In the genomic region with DNA sequence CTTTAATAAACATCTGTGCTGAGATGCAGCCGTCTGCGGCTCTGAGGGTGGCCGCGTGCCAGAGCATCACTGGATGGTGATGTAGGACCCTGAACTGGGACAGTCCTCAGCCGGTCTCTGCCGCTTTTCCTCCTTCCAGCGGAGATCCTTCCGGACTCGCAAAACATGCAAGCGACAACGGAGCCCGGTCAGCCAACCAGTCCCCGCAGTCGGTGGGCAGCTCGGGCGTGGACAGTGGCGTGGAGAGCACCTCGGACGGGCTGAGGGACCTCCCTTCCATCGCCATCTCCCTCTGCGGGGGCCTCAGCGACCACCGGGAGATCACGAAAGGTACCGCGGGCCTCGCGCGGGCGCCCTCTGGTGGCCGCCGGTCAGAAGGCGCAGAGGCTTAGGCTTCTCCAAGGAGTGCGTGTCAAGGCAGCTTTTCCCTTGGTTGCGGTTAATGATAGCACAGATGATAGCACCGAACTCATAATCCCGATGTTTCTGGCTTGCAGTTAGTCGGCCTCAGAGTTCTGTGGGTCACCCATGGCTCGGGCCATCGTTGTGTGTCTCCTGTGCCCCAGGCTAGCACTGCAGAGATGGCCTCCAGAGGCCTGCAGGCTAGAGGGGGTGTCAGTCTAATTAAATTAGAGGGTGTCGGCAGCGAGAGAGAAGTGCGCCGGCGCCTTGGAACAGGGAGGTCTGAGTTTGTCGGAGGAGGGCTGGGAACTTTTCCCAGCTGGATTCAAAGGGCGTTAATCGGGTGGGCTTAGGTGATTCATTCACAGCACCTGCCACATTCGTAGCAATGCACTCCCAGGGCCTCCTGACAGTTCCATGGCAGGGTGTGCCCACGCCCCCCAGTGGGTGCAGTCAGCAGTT, we compare ENCODE assay signal across 8 cellular contexts. TPM values are rescaled to one million over a fixed set of nuclear protein-coding genes. Genes with fewer than 3 reads are reported as not detected.
DNase-seq lines count a peak whose midpoint lies in the region; ATAC-seq and TF ChIP-seq lines count a peak whose summit lies in the region.

No MANE protein-coding gene starts in this region.

- H3K4me1 ChIP-seq in fibroblast of lung (ENCODE audit: control insufficient read depth, extremely low read depth, insufficient read depth, low read length) (peaks cover 4% of the 10 kb centered on the region), suprapubic skin (no peaks in the 10 kb centered on the region)

- H4K20me1 ChIP-seq in fibroblast of lung (ENCODE audit: control insufficient read depth, extremely low read depth, insufficient read depth, low read length) = no peaks in the 10 kb centered on the region

- no peaks in the 10 kb centered on the region for H3K9me3 Mint-ChIP-seq in naive thymus-derived CD8-positive, alpha-beta T cell

- no peaks in the 10 kb centered on the region for H3K27me3 ChIP-seq in GM06990 (replicated peaks; ENCODE audit: control insufficient read depth, insufficient read depth, low read length)
- H3K27me3 ChIP-seq in fibroblast of lung (ENCODE audit: control insufficient read depth, insufficient read depth, low read length) = no peaks in the 10 kb centered on the region
- H3K27me3 ChIP-seq in suprapubic skin = no peaks in the 10 kb centered on the region

- no peak overlapping the region for H3K9ac ChIP-seq in fibroblast of lung (ENCODE audit: insufficient read depth, low read length)

- H3K27ac ChIP-seq in fibroblast of lung (ENCODE audit: insufficient read depth, low read length) (peak overlapping the region; percentile 2), suprapubic skin (no peak overlapping the region)

- no peak overlapping the region for H3K4me3 Mint-ChIP-seq in naive thymus-derived CD8-positive, alpha-beta T cell

- no peak for TF ChIP-seq EP300 in suprapubic skin (IDR thresholded peaks at IDR 0.05)

- TF ChIP-seq CTCF in GM06990 (IDR thresholded peaks at IDR 0.05; ENCODE audit: insufficient read depth, low read length, poor library complexity, severe bottlenecking) (peak; percentile 91), fibroblast of lung (conservative IDR thresholded peaks at IDR 0.05 in 1 of 2, IDR thresholded peaks at IDR 0.05 in 1 of 2; ENCODE audit: low read depth in 1 of 2, low read length in 2 of 2) (peak; percentile 52 to 83), suprapubic skin (IDR thresholded peaks at IDR 0.05) (peak; percentile 55 to 90)

- DNase-seq in GM06990 (ENCODE audit: extremely low read depth, insufficient read length) (peak; percentile 42), NCI-H2171 (lab: John Stamatoyannopoulos, UW) (peak; percentile 4), activated T-helper 1 cell treated with Interleukin-2 at 50 U/mL for 16 hours (ENCODE audit: low read depth) (peak; percentile 10), fibroblast of lung (ENCODE audit: low read depth in 2 of 2) (peak; percentile 43 to 52), suprapubic skin (ENCODE audit: low spot score in 2 of 2) (no peak), NCI-H2107 (lab: John Stamatoyannopoulos, UW) (no peak), OCI-M2 (lab: John Stamatoyannopoulos, UW; ENCODE audit: unreplicated experiment) (no peak)
- DNase-seq in naive thymus-derived CD8-positive, alpha-beta T cell = peak; percentile 10 to 67 (median 41)

- no peak for TF ChIP-seq POLR2A in suprapubic skin (IDR thresholded peaks at IDR 0.05)

- no peaks in the 10 kb centered on the region for H3K9me3 ChIP-seq in fibroblast of lung (ENCODE audit: control insufficient read depth, insufficient read depth, low read depth, low read length)
- no peaks in the 10 kb centered on the region for H3K9me3 ChIP-seq in suprapubic skin

- H3K36me3 ChIP-seq in GM06990 (ENCODE audit: control insufficient read depth, insufficient read depth, low read length) = peaks cover 28% of the 10 kb centered on the region
- H3K36me3 ChIP-seq in fibroblast of lung (ENCODE audit: control insufficient read depth, insufficient read depth, low read length) = peaks cover 43% of the 10 kb centered on the region
- H3K36me3 ChIP-seq in suprapubic skin = peaks cover 84% of the 10 kb centered on the region

- H2AFZ ChIP-seq in fibroblast of lung (ENCODE audit: low read length) = no peak overlapping the region

- peak overlapping the region in 3 of 10 donors; percentile 27 to 66 (median 53) for H3K27ac Mint-ChIP-seq in naive thymus-derived CD8-positive, alpha-beta T cell

- H3K4me3 ChIP-seq in GM06990 (replicated peaks; ENCODE audit: low read depth, low read length) (no peak overlapping the region), fibroblast of lung (replicated peaks in 1 of 4; ENCODE audit: control extremely low read depth in 1 of 4, insufficient read depth in 1 of 4, low read depth in 3 of 4, low read length in 4 of 4) (no peak overlapping the region), suprapubic skin (peak overlapping the region; percentile 30)

- H3K27me3 Mint-ChIP-seq in naive thymus-derived CD8-positive, alpha-beta T cell = no peaks in the 10 kb centered on the region

- H3K36me3 Mint-ChIP-seq in naive thymus-derived CD8-positive, alpha-beta T cell = peaks cover 19 to 96% (median 49%) of the 10 kb centered on the region in 3 donors

- POLR2A ChIA-PET in naive thymus-derived CD8-positive, alpha-beta T cell (lab: Charles Lee) = no interaction called here

- H3K79me2 ChIP-seq in fibroblast of lung (ENCODE audit: control insufficient read depth, insufficient read depth, low read length) = peaks cover 2% of the 10 kb centered on the region

- H3K4me1 Mint-ChIP-seq in naive thymus-derived CD8-positive, alpha-beta T cell = peaks cover 0 to 5% (median 2%) of the 10 kb centered on the region in 4 donors

- 79% methylated on average over 12 of the region's 50 CpGs for WGBS in suprapubic skin

- H3K4me2 ChIP-seq in fibroblast of lung (ENCODE audit: extremely low read depth, insufficient read depth, low read length) = no peak overlapping the region

- ATAC-seq in naive thymus-derived CD8-positive, alpha-beta T cell = peak; percentile 56 to 60

RNA-seq across cellular contexts. Expression of gene LPIN1, which starts 38.5 kb away (rescaled TPM):
- total RNA-seq in fibroblast of lung (149 and 205 TPM in 2 replicates), suprapubic skin (10 to 100 TPM; 25.9 to 71.9 (median 52.5) TPM)
- polyA plus RNA-seq in fibroblast of lung = 87.8 and 97.4 TPM in 2 replicates
- polyA plus RNA-seq in fibroblast of lung (2012) = 48.3 and 50.4 TPM in 2 replicates
- 35.1 and 63.6 TPM in 2 replicates for polyA minus RNA-seq in fibroblast of lung (ENCODE audit: low replicate concordance)
- 10 to 100 TPM; 76.1 to 82.4 TPM for total RNA-seq in naive thymus-derived CD8-positive, alpha-beta T cell
- 10 to 100 TPM; 15.7 to 27.5 (median 19.9) TPM for polyA plus RNA-seq in naive thymus-derived CD8-positive, alpha-beta T cell

Comparison
In these comparisons a context has a peak if more than half of its experiments do, and no peak if none do; other contexts are left out.
1. DNase-seq: peak in GM06990 (single experiment), NCI-H2171 (single experiment), activated T-helper 1 cell treated with Interleukin-2 at 50 U/mL for 16 hours (single experiment), fibroblast of lung (2 of 2) and naive thymus-derived CD8-positive, alpha-beta T cell (10 of 10); none in suprapubic skin (0 of 2), NCI-H2107 (single experiment) and OCI-M2 (single experiment).
2. Peak in every context shown above with its lines, with median percentiles within 50 percentile points of each other: CTCF ChIP-seq.